ENCODE assay signal across 14 cellular contexts in genomic region chr3:122365073-122365472, GRCh38. TPM values are rescaled to one million over a fixed set of nuclear protein-coding genes. Genes with fewer than 3 reads are reported as not detected.
A peak's percentile ranks its signal among the peaks of the same experiment; 100 is the strongest.
DNase-seq lines count a peak whose midpoint lies in the region; ATAC-seq lines count a peak whose summit lies in the region.
"Had no signal": no experiment of that assay in that cellular context is flagged by ENCODE, and none has a peak within 500 bp of the region (broad histone marks: within the 10 kb centered on the region; RNA-seq: fewer than 3 reads in every experiment).

No MANE protein-coding gene starts in this region.

- no peaks in the 10 kb centered on the region for H3K9me3 ChIP-seq in subcutaneous abdominal adipose tissue (ENCODE audit: control insufficient read depth in 5 of 5, low read length in 5 of 5)
- H3K9me3 ChIP-seq: tibial nerve had no signal

- H3K4me1 ChIP-seq in subcutaneous abdominal adipose tissue (ENCODE audit: control insufficient read depth in 5 of 5, insufficient read depth in 5 of 5, low read length in 5 of 5) = peaks cover 0 to 8% (median 4%) of the 10 kb centered on the region in 5 donors
- H3K4me1 ChIP-seq: foreskin keratinocyte, tibial nerve had no signal

- no peak overlapping the region for H3K4me3 ChIP-seq in subcutaneous abdominal adipose tissue (ENCODE audit: low read depth in 1 of 5, low read length in 5 of 5)
- H3K4me3 ChIP-seq: dorsolateral prefrontal cortex, tibial nerve had no signal

- no peaks in the 10 kb centered on the region for H3K4me1 Mint-ChIP-seq in activated T-cell treated with anti-CD3 and anti-CD28 coated beads, Interleukin-2, amount 50 U/mL, for 4 hours (ENCODE audit: low read depth)
- peaks cover 47% of the 10 kb centered on the region for H3K4me1 Mint-ChIP-seq in activated T-helper 1 cell treated with anti-CD3 and anti-CD28 coated beads, Interleukin-12 subunit alpha, Interleukin-12 subunit beta, Interleukin-2, Interleukin-4 antibody, amounts not matched to agents 30 ng/mL and 10 ng/mL and 1 ng/mL, durations not matched to agents 14 hours and 24 hours and 36 hours (ENCODE audit: low read depth)

- H3K36me3 ChIP-seq in subcutaneous abdominal adipose tissue (ENCODE audit: control insufficient read depth in 5 of 5, insufficient read depth in 5 of 5, low read length in 5 of 5) = peaks cover 11 to 56% (median 21%) of the 10 kb centered on the region in 5 donors

- DNase-seq in activated T-cell treated with anti-CD3 and anti-CD28 coated beads, Interleukin-2, amount 50 U/mL, for 4 hours = no peak
- no peak for DNase-seq in activated T-cell treated with anti-CD3 and anti-CD28 coated beads, Interleukin-2, amount 50 U/mL, for 1 hour
- DNase-seq in activated T-helper 1 cell treated with anti-CD3 and anti-CD28 coated beads, Interleukin-12 subunit alpha, Interleukin-12 subunit beta, Interleukin-2, Interleukin-4 antibody, amounts not matched to agents 30 ng/mL and 10 ng/mL and 1 ng/mL, durations not matched to agents 14 hours and 24 hours and 36 hours (ENCODE audit: low spot score) = no peak
- DNase-seq in COLO829 (ENCODE audit: low spot score) (no peak), NAMALWA (ENCODE audit: low spot score) (no peak)
- DNase-seq: activated CD4-positive, CD25-positive, alpha-beta regulatory T cell treated with anti-CD3 and anti-CD28 coated beads, Interleukin-2, amount 50 U/mL, for 72 hours; dorsolateral prefrontal cortex; NCI-H2081 had no signal

- no peaks in the 10 kb centered on the region for H3K27me3 ChIP-seq in subcutaneous abdominal adipose tissue (ENCODE audit: control insufficient read depth in 5 of 5, insufficient read depth in 4 of 5, low read length in 5 of 5)
- H3K27me3 ChIP-seq: dorsolateral prefrontal cortex, foreskin keratinocyte, tibial nerve had no signal

- H3K9me3 Mint-ChIP-seq in activated T-cell treated with anti-CD3 and anti-CD28 coated beads, Interleukin-2, amount 50 U/mL, for 4 hours = no peaks in the 10 kb centered on the region
- H3K9me3 Mint-ChIP-seq in activated T-helper 1 cell treated with anti-CD3 and anti-CD28 coated beads, Interleukin-12 subunit alpha, Interleukin-12 subunit beta, Interleukin-2, Interleukin-4 antibody, amounts not matched to agents 30 ng/mL and 10 ng/mL and 1 ng/mL, durations not matched to agents 14 hours and 24 hours and 36 hours = no peaks in the 10 kb centered on the region

- peak; percentile 32 to 46 for ATAC-seq in activated T-cell treated with anti-CD3 and anti-CD28 coated beads, Interleukin-2, amount 50 U/mL, for 4 hours
- ATAC-seq in HG02938 (IDR thresholded peaks at IDR 0.05; ENCODE audit: unreplicated experiment) = peak; percentile 54
- no peak for ATAC-seq in HG03039 (IDR thresholded peaks at IDR 0.05; ENCODE audit: unreplicated experiment)
- ATAC-seq: SK-N-SH treated with all-trans-retinoic acid at 6 μM for 48 hours had no signal

- peaks cover 34% of the 10 kb centered on the region for H3K36me3 Mint-ChIP-seq in activated T-cell treated with anti-CD3 and anti-CD28 coated beads, Interleukin-2, amount 50 U/mL, for 4 hours (ENCODE audit: insufficient read depth)
- peaks cover 45% of the 10 kb centered on the region for H3K36me3 Mint-ChIP-seq in activated T-helper 1 cell treated with anti-CD3 and anti-CD28 coated beads, Interleukin-12 subunit alpha, Interleukin-12 subunit beta, Interleukin-2, Interleukin-4 antibody, amounts not matched to agents 30 ng/mL and 10 ng/mL and 1 ng/mL, durations not matched to agents 14 hours and 24 hours and 36 hours (ENCODE audit: low read depth)

- peak overlapping the region; percentile 91 for H3K27ac Mint-ChIP-seq in activated T-helper 1 cell treated with anti-CD3 and anti-CD28 coated beads, Interleukin-12 subunit alpha, Interleukin-12 subunit beta, Interleukin-2, Interleukin-4 antibody, amounts not matched to agents 30 ng/mL and 10 ng/mL and 1 ng/mL, durations not matched to agents 14 hours and 24 hours and 36 hours

- peak overlapping the region in 1 of 5 donors; percentile 42 for H3K9ac ChIP-seq in subcutaneous abdominal adipose tissue (ENCODE audit: low read length in 5 of 5)

- H3K27me3 Mint-ChIP-seq in activated T-cell treated with anti-CD3 and anti-CD28 coated beads, Interleukin-2, amount 50 U/mL, for 4 hours (ENCODE audit: low read depth) = no peaks in the 10 kb centered on the region
- no peaks in the 10 kb centered on the region for H3K27me3 Mint-ChIP-seq in activated T-helper 1 cell treated with anti-CD3 and anti-CD28 coated beads, Interleukin-12 subunit alpha, Interleukin-12 subunit beta, Interleukin-2, Interleukin-4 antibody, amounts not matched to agents 30 ng/mL and 10 ng/mL and 1 ng/mL, durations not matched to agents 14 hours and 24 hours and 36 hours (ENCODE audit: insufficient read depth)

- H3K27ac ChIP-seq in subcutaneous abdominal adipose tissue (ENCODE audit: low read depth, low read length) = peak overlapping the region; percentile 52
- H3K27ac ChIP-seq: dorsolateral prefrontal cortex, foreskin keratinocyte, tibial nerve had no signal

- intact Hi-C loops in activated T-helper 1 cell treated with anti-CD3 and anti-CD28 coated beads, Interleukin-12 subunit alpha, Interleukin-12 subunit beta, Interleukin-2, Interleukin-4 antibody, amounts not matched to agents 30 ng/mL and 10 ng/mL and 1 ng/mL, durations not matched to agents 14 hours and 24 hours and 36 hours (cut with micrococcal nuclease) = loop anchor here (1.0 kb wide), 10 partner anchors 19 to 819 kb away; partner anchors contain the start of genes FAM162A and WDR5B

- H3K4me3 Mint-ChIP-seq in activated T-cell treated with anti-CD3 and anti-CD28 coated beads, Interleukin-2, amount 50 U/mL, for 4 hours = no peak overlapping the region
- H3K4me3 Mint-ChIP-seq in activated T-helper 1 cell treated with anti-CD3 and anti-CD28 coated beads, Interleukin-12 subunit alpha, Interleukin-12 subunit beta, Interleukin-2, Interleukin-4 antibody, amounts not matched to agents 30 ng/mL and 10 ng/mL and 1 ng/mL, durations not matched to agents 14 hours and 24 hours and 36 hours = peak overlapping the region; percentile 42

RNA-seq across cellular contexts. Expression of gene MIX23, which starts 18.0 kb away (rescaled TPM):
- total RNA-seq in activated T-cell treated with anti-CD3 and anti-CD28 coated beads, Interleukin-2, amount 50 U/mL, for 4 hours = 100 to 1,000 TPM; 143 to 160 (median 156) TPM
- total RNA-seq in activated T-helper 1 cell treated with anti-CD3 and anti-CD28 coated beads, Interleukin-12 subunit alpha, Interleukin-12 subunit beta, Interleukin-2, Interleukin-4 antibody, amounts not matched to agents 30 ng/mL and 10 ng/mL and 1 ng/mL, durations not matched to agents 14 hours and 24 hours and 36 hours = 106 and 111 TPM in 2 replicates

RNA-seq across cellular contexts. Expression of gene FAM162A, which starts 18.9 kb away (rescaled TPM):
- total RNA-seq in activated T-cell treated with anti-CD3 and anti-CD28 coated beads, Interleukin-2, amount 50 U/mL, for 4 hours = 10 to 100 TPM; 54.2 to 73.2 (median 69.1) TPM
- 63.7 and 70.0 TPM in 2 replicates for total RNA-seq in activated T-helper 1 cell treated with anti-CD3 and anti-CD28 coated beads, Interleukin-12 subunit alpha, Interleukin-12 subunit beta, Interleukin-2, Interleukin-4 antibody, amounts not matched to agents 30 ng/mL and 10 ng/mL and 1 ng/mL, durations not matched to agents 14 hours and 24 hours and 36 hours

RNA-seq across cellular contexts. Expression of gene CSTA, which starts 40.0 kb away (rescaled TPM):
- total RNA-seq in activated T-cell treated with anti-CD3 and anti-CD28 coated beads, Interleukin-2, amount 50 U/mL, for 4 hours = not detected
- not detected in 2 replicates for total RNA-seq in activated T-helper 1 cell treated with anti-CD3 and anti-CD28 coated beads, Interleukin-12 subunit alpha, Interleukin-12 subunit beta, Interleukin-2, Interleukin-4 antibody, amounts not matched to agents 30 ng/mL and 10 ng/mL and 1 ng/mL, durations not matched to agents 14 hours and 24 hours and 36 hours

RNA-seq across cellular contexts. Expression of gene WDR5B, which starts 50.8 kb away (rescaled TPM):
- total RNA-seq in activated T-cell treated with anti-CD3 and anti-CD28 coated beads, Interleukin-2, amount 50 U/mL, for 4 hours = 1 to 10 TPM; 1.6 to 2.8 (median 1.9) TPM
- total RNA-seq in activated T-helper 1 cell treated with anti-CD3 and anti-CD28 coated beads, Interleukin-12 subunit alpha, Interleukin-12 subunit beta, Interleukin-2, Interleukin-4 antibody, amounts not matched to agents 30 ng/mL and 10 ng/mL and 1 ng/mL, durations not matched to agents 14 hours and 24 hours and 36 hours = 4.3 and 5.6 TPM in 2 replicates
